ENCODE assay signal across 27 cellular contexts in genomic region chr1:15739259-15739658, GRCh38. TPM values are rescaled to one million over a fixed set of nuclear protein-coding genes. Genes with fewer than 3 reads are reported as not detected.
"Had no signal": no experiment of that assay in that cellular context is flagged by ENCODE, and none has a peak within 500 bp of the region (broad histone marks: within the 10 kb centered on the region; RNA-seq: fewer than 3 reads in every experiment).

No MANE protein-coding gene starts in this region.

- H3K9me3 Mint-ChIP-seq: activated CD8-positive, alpha-beta T cell treated with anti-CD3 and anti-CD28 coated beads for 36 hours; brain; effector memory CD8-positive, alpha-beta T cell; mesothelial cell of epicardium; natural killer cell; stimulated activated memory B cell treated with anti-CD40 and anti-IgM and Interleukin-4, amounts not matched to agents 10 μg/mL and 1 μg/mL and 100 μg/mL, for 72 hours; type B pancreatic cell had no signal

- H3K27ac Mint-ChIP-seq: activated CD8-positive, alpha-beta memory T cell treated with anti-CD3 and anti-CD28 coated beads, Interleukin-2, amount 10 ng/mL, durations not matched to agents 7 days and 5 days; activated CD8-positive, alpha-beta T cell treated with anti-CD3 and anti-CD28 coated beads for 36 hours; mesothelial cell of epicardium; natural killer cell; stimulated activated memory B cell treated with anti-CD40 and anti-IgM and Interleukin-4, amounts not matched to agents 10 μg/mL and 1 μg/mL and 100 μg/mL, for 72 hours; T-helper 17 cell; type B pancreatic cell had no signal

- H3K4me3 Mint-ChIP-seq: activated CD8-positive, alpha-beta memory T cell treated with anti-CD3 and anti-CD28 coated beads, Interleukin-2, amount 10 ng/mL, durations not matched to agents 7 days and 5 days; activated CD8-positive, alpha-beta T cell treated with anti-CD3 and anti-CD28 coated beads for 36 hours; brain; effector memory CD8-positive, alpha-beta T cell; mesothelial cell of epicardium; natural killer cell; stimulated activated memory B cell treated with anti-CD40 and anti-IgM and Interleukin-4, amounts not matched to agents 10 μg/mL and 1 μg/mL and 100 μg/mL, for 72 hours; T-helper 17 cell; type B pancreatic cell had no signal

- H3K9me3 ChIP-seq: esophagus muscularis mucosa, left lung, vagina had no signal

- H3K27ac ChIP-seq: esophagus muscularis mucosa, left lung, vagina had no signal

- H3K4me3 ChIP-seq: esophagus muscularis mucosa, left lung, smooth muscle cell, vagina had no signal

- H3K36me3 Mint-ChIP-seq: activated CD8-positive, alpha-beta memory T cell treated with anti-CD3 and anti-CD28 coated beads, Interleukin-2, amount 10 ng/mL, durations not matched to agents 7 days and 5 days; brain; mesothelial cell of epicardium; natural killer cell; stimulated activated memory B cell treated with anti-CD40 and anti-IgM and Interleukin-4, amounts not matched to agents 10 μg/mL and 1 μg/mL and 100 μg/mL, for 72 hours; type B pancreatic cell had no signal

- H3K27me3 Mint-ChIP-seq: activated CD8-positive, alpha-beta memory T cell treated with anti-CD3 and anti-CD28 coated beads, Interleukin-2, amount 10 ng/mL, durations not matched to agents 7 days and 5 days; activated CD8-positive, alpha-beta T cell treated with anti-CD3 and anti-CD28 coated beads for 36 hours; brain; T-helper 17 cell; type B pancreatic cell had no signal

- ATAC-seq: activated CD8-positive, alpha-beta memory T cell treated with anti-CD3 and anti-CD28 coated beads, Interleukin-2, amount 10 ng/mL, durations not matched to agents 7 days and 5 days; activated CD8-positive, alpha-beta T cell treated with anti-CD3 and anti-CD28 coated beads for 36 hours; effector memory CD8-positive, alpha-beta T cell; left lung; natural killer cell; sciatic nerve; stimulated activated memory B cell treated with anti-CD40 and anti-IgM and Interleukin-4, amounts not matched to agents 10 μg/mL and 1 μg/mL and 100 μg/mL, for 72 hours; T-helper 17 cell had no signal

- H3K27me3 ChIP-seq: esophagus muscularis mucosa, left lung, vagina had no signal

- DNase-seq: activated CD4-positive, alpha-beta T cell treated with anti-CD3 and anti-CD28 coated beads for 48 hours; activated CD8-positive, alpha-beta memory T cell treated with anti-CD3 and anti-CD28 coated beads, Interleukin-2, amount 10 ng/mL, durations not matched to agents 7 days and 5 days; activated effector memory CD4-positive, alpha-beta T cell treated with anti-CD3 and anti-CD28 coated beads, Interleukin-2, amount 50 U/mL, for 16 hours; activated naive CD4-positive, alpha-beta T cell treated with anti-CD3 and anti-CD28 coated beads, Interleukin-2, amount 50 U/mL, for 16 hours; activated T-cell treated with anti-CD3 and anti-CD28 coated beads for 4 hours; anterior cingulate cortex; caudate nucleus; effector memory CD8-positive, alpha-beta T cell; hippocampal formation; kidney glomerular epithelial cell; left lung; mammary epithelial cell; natural killer cell; nucleus accumbens; stimulated activated CD4-positive, alpha-beta T cell treated with anti-CD3 and anti-CD28 coated beads, Interleukin-15, amount 100 ng/mL, for 24 hours; T-helper 17 cell had no signal

RNA-seq across cellular contexts. Expression of gene TMEM82, which starts 3.0 kb away (rescaled TPM):
- total RNA-seq: activated CD8-positive, alpha-beta memory T cell treated with anti-CD3 and anti-CD28 coated beads, Interleukin-2, amount 10 ng/mL, durations not matched to agents 7 days and 5 days; activated CD8-positive, alpha-beta T cell treated with anti-CD3 and anti-CD28 coated beads for 36 hours; esophagus muscularis mucosa; frontal cortex; left lung; mammary epithelial cell; mesothelial cell of epicardium; natural killer cell; sciatic nerve; smooth muscle cell; T-helper 17 cell; temporal lobe; vagina had no signal
- polyA plus RNA-seq: mammary epithelial cell, smooth muscle cell had no signal

RNA-seq across cellular contexts. Expression of gene SLC25A34, which starts 3.2 kb away (rescaled TPM):
- total RNA-seq: frontal cortex had no signal

RNA-seq across cellular contexts. Expression of gene FBLIM1, which starts 19.3 kb away (rescaled TPM):
- total RNA-seq: activated CD8-positive, alpha-beta memory T cell treated with anti-CD3 and anti-CD28 coated beads, Interleukin-2, amount 10 ng/mL, durations not matched to agents 7 days and 5 days; activated CD8-positive, alpha-beta T cell treated with anti-CD3 and anti-CD28 coated beads for 36 hours had no signal
